26 cellular contexts compared by ENCODE assay signal in the genomic region with DNA sequence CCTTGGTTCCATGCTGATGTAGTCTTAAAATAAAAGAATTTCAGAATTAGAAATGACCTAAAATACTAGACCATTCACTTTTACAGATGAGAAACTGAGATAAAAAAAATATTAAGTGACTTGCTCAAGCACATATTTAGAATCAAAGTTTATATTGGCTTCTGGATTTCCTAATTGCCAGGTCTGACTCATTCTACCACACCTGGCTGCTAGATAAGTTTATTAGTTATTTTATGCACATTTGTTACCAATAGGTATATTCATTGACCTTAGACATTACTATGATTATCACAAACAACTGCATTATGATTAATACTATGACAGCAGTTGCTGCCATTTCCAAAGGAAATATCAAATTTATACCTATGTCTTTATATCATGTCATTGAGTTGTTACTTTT.
"Had no signal": no experiment of that assay in that cellular context is flagged by ENCODE, and none has a peak within 500 bp of the region (broad histone marks: within the 10 kb centered on the region; RNA-seq: fewer than 3 reads in every experiment).

No MANE protein-coding gene starts in this region.

- H3K4me2 ChIP-seq: neural progenitor cell had no signal

- H3K9ac ChIP-seq: neural progenitor cell had no signal

- H3K4me1 ChIP-seq: colonic mucosa, gastrocnemius medialis, neural progenitor cell, psoas muscle, transverse colon, upper lobe of right lung, uterus had no signal

- H3K27me3 ChIP-seq: colonic mucosa, gastrocnemius medialis, neural progenitor cell, suprapubic skin, transverse colon, upper lobe of right lung, uterus had no signal

- H3K9me3 ChIP-seq: colonic mucosa, gastrocnemius medialis, psoas muscle, suprapubic skin, upper lobe of right lung, uterus had no signal

- H3K4me1 Mint-ChIP-seq: endodermal cell; naive thymus-derived CD4-positive, alpha-beta T cell; nephron; neural progenitor cell; stimulated activated naive CD8-positive, alpha-beta T cell treated with anti-CD3 and anti-CD28 coated beads, Interleukin-15, amount 100 ng/mL, for 72 hours had no signal

- H3K36me3 Mint-ChIP-seq: naive thymus-derived CD4-positive, alpha-beta T cell; neural progenitor cell had no signal

- H3K9me3 Mint-ChIP-seq: endodermal cell, nephron, neural progenitor cell had no signal

- H3K27ac Mint-ChIP-seq: dendritic cell treated with granulocyte-macrophage colony-stimulating factor and Interleukin-4, amounts not matched to agents 40 ng/mL and 50 ng/mL, for 4 days; naive thymus-derived CD4-positive, alpha-beta T cell; neural progenitor cell; stimulated activated naive CD8-positive, alpha-beta T cell treated with anti-CD3 and anti-CD28 coated beads, Interleukin-15, amount 100 ng/mL, for 72 hours had no signal

- H3K27ac ChIP-seq: colonic mucosa, gastrocnemius medialis, neural progenitor cell, psoas muscle, suprapubic skin, transverse colon, upper lobe of right lung, uterus had no signal

- H3K36me3 ChIP-seq: colonic mucosa, gastrocnemius medialis, neural progenitor cell, suprapubic skin, transverse colon, upper lobe of right lung, uterus had no signal

- H3K4me3 ChIP-seq: colonic mucosa, gastrocnemius medialis, neural progenitor cell, psoas muscle, skin epidermis, suprapubic skin, transverse colon, upper lobe of right lung, uterus had no signal

- DNase-seq: colonic mucosa; effector CD8-positive, alpha-beta T cell; endodermal cell; gastrocnemius medialis; head of caudate nucleus; kidney; mesendoderm; midbrain; naive thymus-derived CD4-positive, alpha-beta T cell; posterior cingulate gyrus; psoas muscle; right cardiac atrium; stimulated activated CD4-positive, alpha-beta T cell treated with anti-CD3 and anti-CD28 coated beads, Interleukin-1b, Interleukin-23, amount 100 ng/mL, for 48 hours; stimulated activated CD4-positive, alpha-beta T cell treated with anti-CD3 and anti-CD28 coated beads, Interleukin-4, amount 100 ng/mL, for 1 hour; stimulated activated CD8-positive, alpha-beta memory T cell treated with anti-CD3 and anti-CD28 coated beads, Interleukin-4, amount 100 ng/mL, for 48 hours; stimulated activated naive CD4-positive, alpha-beta T cell; stimulated activated naive CD8-positive, alpha-beta T cell treated with anti-CD3 and anti-CD28 coated beads, Interleukin-15, amount 100 ng/mL, for 72 hours; transverse colon; upper lobe of right lung; uterus had no signal

- H3K4me3 Mint-ChIP-seq: dendritic cell treated with granulocyte-macrophage colony-stimulating factor and Interleukin-4, amounts not matched to agents 40 ng/mL and 50 ng/mL, for 4 days; endodermal cell; naive thymus-derived CD4-positive, alpha-beta T cell; nephron; neural progenitor cell; stimulated activated naive CD8-positive, alpha-beta T cell treated with anti-CD3 and anti-CD28 coated beads, Interleukin-15, amount 100 ng/mL, for 72 hours had no signal

- ATAC-seq: gastrocnemius medialis; left lobe of liver; naive thymus-derived CD4-positive, alpha-beta T cell; psoas muscle; right cardiac atrium; stimulated activated naive CD8-positive, alpha-beta T cell treated with anti-CD3 and anti-CD28 coated beads, Interleukin-15, amount 100 ng/mL, for 72 hours; upper lobe of right lung had no signal

- H3K27me3 Mint-ChIP-seq: dendritic cell treated with granulocyte-macrophage colony-stimulating factor and Interleukin-4, amounts not matched to agents 40 ng/mL and 50 ng/mL, for 4 days; naive thymus-derived CD4-positive, alpha-beta T cell; stimulated activated naive CD8-positive, alpha-beta T cell treated with anti-CD3 and anti-CD28 coated beads, Interleukin-15, amount 100 ng/mL, for 72 hours had no signal
